Comparison of ENCODE assay signal across 12 cellular contexts in the genomic region with DNA sequence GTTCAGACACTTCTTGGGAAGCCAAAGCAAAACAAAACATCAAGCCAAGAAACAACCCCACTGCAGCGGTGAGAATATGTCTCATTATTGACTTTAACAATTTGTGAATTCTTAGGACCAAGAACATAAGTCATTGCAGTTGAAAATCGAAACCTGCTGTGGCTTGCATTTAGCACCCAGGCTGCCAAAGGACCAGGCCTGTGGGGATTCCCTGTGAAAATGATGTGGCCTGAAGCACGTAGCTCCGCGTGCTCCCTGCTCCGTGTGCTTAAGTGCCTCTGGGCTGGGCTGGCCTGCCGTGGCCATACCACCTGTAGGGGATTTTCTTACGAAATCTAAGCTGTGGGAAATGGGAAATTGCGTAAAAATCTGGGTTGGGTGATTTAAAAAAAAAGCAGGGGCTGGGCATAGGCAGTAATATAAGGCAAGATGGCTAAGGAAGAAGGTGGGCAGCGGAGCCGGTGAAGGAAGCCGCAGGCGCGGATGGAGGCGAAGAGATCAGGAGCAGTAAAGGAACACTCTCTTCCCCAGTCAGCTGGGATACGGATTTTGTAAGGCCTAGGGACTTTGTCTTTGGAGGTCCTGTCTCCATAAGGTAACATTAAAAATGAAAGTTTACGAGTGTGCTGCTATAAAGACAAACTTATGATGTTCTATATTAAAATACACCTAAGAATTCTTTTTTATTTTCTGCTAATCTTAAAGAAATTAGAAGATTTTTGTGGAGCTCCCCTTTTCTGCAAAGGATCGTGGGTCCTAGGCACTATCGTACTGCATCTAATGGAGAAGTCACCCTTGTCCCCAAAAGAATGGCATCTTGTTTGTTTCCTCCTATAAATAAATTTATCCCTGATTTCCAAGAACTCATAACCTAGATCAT.
DNase-seq lines count a peak whose midpoint lies in the region; ATAC-seq and TF ChIP-seq lines count a peak whose summit lies in the region.
"Had no signal": no experiment of that assay in that cellular context is flagged by ENCODE, and none has a peak within 500 bp of the region (broad histone marks: within the 10 kb centered on the region; RNA-seq: fewer than 3 reads in every experiment).

No MANE protein-coding gene starts in this region.

- no peaks in the 10 kb centered on the region for H3K9me3 Mint-ChIP-seq in activated naive CD8-positive, alpha-beta T cell treated with anti-CD3 and anti-CD28 coated beads, Interleukin-2, amount 50 U/mL, for 24 hours
- no peaks in the 10 kb centered on the region for H3K9me3 Mint-ChIP-seq in activated CD4-positive, alpha-beta T cell treated with anti-CD3 and anti-CD28 coated beads, Interleukin-2, amount 10 ng/mL, durations not matched to agents 7 days and 5 days
- H3K9me3 Mint-ChIP-seq: nephron had no signal

- no peaks in the 10 kb centered on the region for H3K4me1 Mint-ChIP-seq in activated naive CD8-positive, alpha-beta T cell treated with anti-CD3 and anti-CD28 coated beads, Interleukin-2, amount 50 U/mL, for 24 hours
- no peaks in the 10 kb centered on the region for H3K4me1 Mint-ChIP-seq in activated CD4-positive, alpha-beta T cell treated with anti-CD3 and anti-CD28 coated beads, Interleukin-2, amount 10 ng/mL, durations not matched to agents 7 days and 5 days

- H3K36me3 Mint-ChIP-seq in activated naive CD8-positive, alpha-beta T cell treated with anti-CD3 and anti-CD28 coated beads, Interleukin-2, amount 50 U/mL, for 24 hours (ENCODE audit: low read depth) = no peaks in the 10 kb centered on the region
- no peaks in the 10 kb centered on the region for H3K36me3 Mint-ChIP-seq in activated CD4-positive, alpha-beta T cell treated with anti-CD3 and anti-CD28 coated beads, Interleukin-2, amount 10 ng/mL, durations not matched to agents 7 days and 5 days (ENCODE audit: low read depth)

- H3K4me3 ChIP-seq in brain microvascular endothelial cell (ENCODE audit: low read depth, low read length) = no peak overlapping the region
- H3K4me3 ChIP-seq in MG63 = no peak overlapping the region
- H3K4me3 ChIP-seq in spleen = no peak overlapping the region
- H3K4me3 ChIP-seq: BLaER1 had no signal

- H3K27ac Mint-ChIP-seq in activated naive CD8-positive, alpha-beta T cell treated with anti-CD3 and anti-CD28 coated beads, Interleukin-2, amount 50 U/mL, for 24 hours = no peak overlapping the region
- H3K27ac Mint-ChIP-seq in activated CD4-positive, alpha-beta T cell treated with anti-CD3 and anti-CD28 coated beads, Interleukin-2, amount 10 ng/mL, durations not matched to agents 7 days and 5 days = no peak overlapping the region
- H3K27ac Mint-ChIP-seq: HFFc6 had no signal

- H3K27ac ChIP-seq in brain microvascular endothelial cell (no peak overlapping the region), spleen (no peak overlapping the region)
- H3K27ac ChIP-seq: BLaER1 had no signal

- H3K9me3 ChIP-seq in MG63 (no peaks in the 10 kb centered on the region), spleen (no peaks in the 10 kb centered on the region)
- H3K9me3 ChIP-seq: BLaER1 had no signal

- 78 to 89% (median 85%) methylated on average over 19 of the region's 19 CpGs for WGBS in spleen, 5 donors

- H3K36me3 ChIP-seq in brain microvascular endothelial cell (replicated peaks) (no peaks in the 10 kb centered on the region), MG63 (no peaks in the 10 kb centered on the region), spleen (no peaks in the 10 kb centered on the region)
- H3K36me3 ChIP-seq: BLaER1 had no signal

- DNase-seq in GM13977 (ENCODE audit: low spot score) (peak; percentile 60), GM20000 (ENCODE audit: low spot score) (peak; percentile 56), brain microvascular endothelial cell (peak; percentile 7), MG63 (no peak), spleen (no peak)
- no peak for DNase-seq in activated naive CD8-positive, alpha-beta T cell treated with anti-CD3 and anti-CD28 coated beads, Interleukin-2, amount 50 U/mL, for 24 hours
- DNase-seq in activated CD4-positive, alpha-beta T cell treated with anti-CD3 and anti-CD28 coated beads, Interleukin-2, amount 10 ng/mL, durations not matched to agents 7 days and 5 days = no peak
- DNase-seq: anterior cingulate cortex, HFFc6 had no signal

- intact Hi-C loops in spleen (cut with DNase I; ENCODE audit: low total_unique reads) = no loop called here

- POLR2A ChIA-PET in activated CD4-positive, alpha-beta T cell treated with anti-CD3 and anti-CD28 coated beads, Interleukin-2, amount 10 ng/mL, durations not matched to agents 7 days and 5 days (lab: Charles Lee) = no interaction called here

- H3K4me3 Mint-ChIP-seq in activated naive CD8-positive, alpha-beta T cell treated with anti-CD3 and anti-CD28 coated beads, Interleukin-2, amount 50 U/mL, for 24 hours = no peak overlapping the region
- no peak overlapping the region for H3K4me3 Mint-ChIP-seq in activated CD4-positive, alpha-beta T cell treated with anti-CD3 and anti-CD28 coated beads, Interleukin-2, amount 10 ng/mL, durations not matched to agents 7 days and 5 days
- H3K4me3 Mint-ChIP-seq: HFFc6, nephron had no signal

- CTCF ChIA-PET in activated CD4-positive, alpha-beta T cell treated with anti-CD3 and anti-CD28 coated beads, Interleukin-2, amount 10 ng/mL, durations not matched to agents 7 days and 5 days (lab: Charles Lee) = no interaction called here

- in situ Hi-C loops in GM13977 (cut with MboI; ENCODE audit: low pct_unique_long_range_greater_than_20kb, low sequenced_read_pairs, unreplicated experiment) (no loop called here), brain microvascular endothelial cell (cut with HindIII; ENCODE audit: low pct_ligation_motif_present, low sequenced_read_pairs) (no loop called here)

- no peak for TF ChIP-seq POLR2A in spleen (IDR thresholded peaks at IDR 0.05)

- H3K27me3 Mint-ChIP-seq in activated naive CD8-positive, alpha-beta T cell treated with anti-CD3 and anti-CD28 coated beads, Interleukin-2, amount 50 U/mL, for 24 hours = no peaks in the 10 kb centered on the region
- no peaks in the 10 kb centered on the region for H3K27me3 Mint-ChIP-seq in activated CD4-positive, alpha-beta T cell treated with anti-CD3 and anti-CD28 coated beads, Interleukin-2, amount 10 ng/mL, durations not matched to agents 7 days and 5 days

- TF ChIP-seq CTCF in GM13977 (IDR thresholded peaks at IDR 0.05; ENCODE audit: extremely low read depth, insufficient read depth, missing control alignments) (no peak), GM20000 (IDR thresholded peaks at IDR 0.05; ENCODE audit: extremely low read depth, missing control alignments) (no peak), brain microvascular endothelial cell (IDR thresholded peaks at IDR 0.05; ENCODE audit: low read depth, low read length, missing control alignments) (no peak), spleen (IDR thresholded peaks at IDR 0.05 in 8 of 11, conservative IDR thresholded peaks at IDR 0.05 in 3 of 11) (no peak)

- peak; percentile 57 for ATAC-seq in HG03066 (IDR thresholded peaks at IDR 0.05; ENCODE audit: low read depth, unreplicated experiment)
- no peak for ATAC-seq in activated naive CD8-positive, alpha-beta T cell treated with anti-CD3 and anti-CD28 coated beads, Interleukin-2, amount 50 U/mL, for 24 hours

- H3K27me3 ChIP-seq in brain microvascular endothelial cell (replicated peaks) = no peaks in the 10 kb centered on the region
- no peaks in the 10 kb centered on the region; the same call in 1 of the 2 replicates for H3K27me3 ChIP-seq in MG63
- H3K27me3 ChIP-seq in spleen (replicated peaks in 1 of 7) = no peaks in the 10 kb centered on the region
- H3K27me3 ChIP-seq: BLaER1 had no signal

- no peaks in the 10 kb centered on the region for H3K4me1 ChIP-seq in spleen
- H3K4me1 ChIP-seq: BLaER1 had no signal

Comparison
In these comparisons a context has a peak if more than half of its experiments do, and no peak if none do; other contexts are left out.
1. DNase-seq: peak in GM13977 (single experiment), GM20000 (single experiment) and brain microvascular endothelial cell (single experiment); none in activated naive CD8-positive, alpha-beta T cell treated with anti-CD3 and anti-CD28 coated beads, Interleukin-2, amount 50 U/mL, for 24 hours (single experiment), activated CD4-positive, alpha-beta T cell treated with anti-CD3 and anti-CD28 coated beads, Interleukin-2, amount 10 ng/mL, durations not matched to agents 7 days and 5 days (single experiment), MG63 (single experiment) and spleen (single experiment).